In the genomic region with DNA sequence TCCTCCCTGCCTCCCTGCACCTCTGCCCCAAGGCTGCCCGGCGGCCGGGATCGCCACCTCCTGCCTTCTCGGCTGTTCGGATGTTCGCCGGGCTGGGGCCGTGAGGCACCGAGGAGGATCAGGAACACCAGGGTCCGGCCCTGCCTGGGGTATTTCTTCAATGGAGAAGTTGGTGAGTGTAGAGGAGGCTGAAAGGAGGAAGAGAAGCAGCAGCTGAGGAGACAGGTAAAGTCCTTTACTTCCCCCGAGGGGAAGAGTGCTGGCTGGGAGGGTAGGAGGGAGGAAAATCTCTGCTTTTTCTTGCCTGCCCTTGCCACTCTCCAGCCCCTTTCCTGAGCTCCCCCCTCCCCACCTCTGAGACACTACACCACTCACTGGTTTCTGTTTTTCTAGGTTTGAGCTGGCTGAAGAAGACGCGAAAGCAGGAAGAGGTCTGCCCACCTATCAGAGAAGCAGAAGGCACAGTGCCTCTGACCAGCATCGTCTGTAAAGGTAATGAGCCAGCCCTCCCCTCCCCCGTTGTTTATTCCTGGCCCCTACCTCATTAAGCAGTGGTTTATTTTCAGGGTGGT, we compare ENCODE assay signal across 8 cellular contexts. TPM values are rescaled to one million over a fixed set of nuclear protein-coding genes. Genes with fewer than 3 reads are reported as not detected.
DNase-seq lines count a peak whose midpoint lies in the region; ATAC-seq and TF ChIP-seq lines count a peak whose summit lies in the region.

No MANE protein-coding gene starts in this region.

- no peaks in the 10 kb centered on the region for H3K27me3 Mint-ChIP-seq in Calu3 (ENCODE audit: unreplicated experiment)
- no peaks in the 10 kb centered on the region for H3K27me3 Mint-ChIP-seq in mesothelial cell of epicardium (ENCODE audit: low read depth)

- H3K4me3 Mint-ChIP-seq in Calu3 (ENCODE audit: low read depth, unreplicated experiment), result no peak overlapping the region
- H3K4me3 Mint-ChIP-seq in mesothelial cell of epicardium, result no peak overlapping the region

- no peaks in the 10 kb centered on the region for H3K9me3 ChIP-seq in upper lobe of left lung

- intact Hi-C loops in Calu3 (cut with micrococcal nuclease; ENCODE audit: unreplicated experiment), result no loop called here

- H3K4me1 Mint-ChIP-seq in Calu3 (ENCODE audit: low read depth, unreplicated experiment) (peaks cover 32% of the 10 kb centered on the region), mesothelial cell of epicardium (peaks cover 15% of the 10 kb centered on the region)

- peaks cover 20 to 30% (median 29%) of the 10 kb centered on the region in 4 donors for H3K4me1 ChIP-seq in upper lobe of left lung

- H3K9me3 Mint-ChIP-seq in Calu3 (ENCODE audit: low read depth, unreplicated experiment), result no peaks in the 10 kb centered on the region
- H3K9me3 Mint-ChIP-seq in mesothelial cell of epicardium, result no peaks in the 10 kb centered on the region

- no peaks in the 10 kb centered on the region for H3K27me3 ChIP-seq in upper lobe of left lung

- DNase-seq in Calu3 (peak; percentile 68), SKM-1 treated with dmso at 0.1 percent for 144 hours (lab: John Stamatoyannopoulos, UW; ENCODE audit: unreplicated experiment) (peak; percentile 23), choroid plexus epithelial cell (ENCODE audit: low read depth) (peak; percentile 60), mesothelial cell of epicardium (ENCODE audit: low spot score in 2 of 2, unreplicated experiment in 2 of 2) (peak in 1 of 2 experiments; percentile 50), upper lobe of left lung (no peak), superior temporal gyrus (ENCODE audit: extremely low spot score) (no peak)

- H3K36me3 ChIP-seq in upper lobe of left lung, result peaks cover 0 to 7% (median 1%) of the 10 kb centered on the region in 4 donors

- ATAC-seq in GM19328 (IDR thresholded peaks at IDR 0.05; ENCODE audit: unreplicated experiment) (peak; percentile 27), HG03378 (IDR thresholded peaks at IDR 0.05; ENCODE audit: unreplicated experiment) (peak; percentile 32), upper lobe of left lung (ENCODE audit: low FRiP score in 2 of 2) (no peak)

- CTCF ChIA-PET in Calu3 (lab: Charles Lee), result interaction anchor here (0.7 to 1.4 kb wide), 6 partner anchors 30 to 404 kb away, joined by 3 to 4 read pairs (median 4); no protein-coding TSS in a partner anchor

- H3K36me3 Mint-ChIP-seq in Calu3 (ENCODE audit: insufficient read depth, unreplicated experiment) (peaks cover 18% of the 10 kb centered on the region), mesothelial cell of epicardium (peaks cover 10% of the 10 kb centered on the region)

- H3K27ac Mint-ChIP-seq in Calu3 (ENCODE audit: unreplicated experiment), result peak overlapping the region; percentile 93
- peak overlapping the region; percentile 91 for H3K27ac Mint-ChIP-seq in mesothelial cell of epicardium

- no TSS peak for BruUV-seq in Calu3 (replicated peaks; lab: Mats Ljungman, UMichigan)

- TF ChIP-seq POLR2A in upper lobe of left lung (IDR thresholded peaks at IDR 0.05), result peak in 1 of 4 donors; percentile 30

- H3K4me3 ChIP-seq in choroid plexus epithelial cell (ENCODE audit: low read depth, low read length), result peak overlapping the region; percentile 92
- H3K4me3 ChIP-seq in upper lobe of left lung, result peak overlapping the region; percentile 82 to 99 (median 93)

- 1 to 2% methylated on average over 16 of the region's 16 CpGs for WGBS in upper lobe of left lung, 2 donors

- no peak for TF ChIP-seq EP300 in upper lobe of left lung (IDR thresholded peaks at IDR 0.05)

- TF ChIP-seq CTCF in Calu3 (IDR thresholded peaks at IDR 0.05; ENCODE audit: unreplicated experiment) (no peak), choroid plexus epithelial cell (conservative IDR thresholded peaks at IDR 0.05; ENCODE audit: low read depth, low read length) (no peak), mesothelial cell of epicardium (IDR thresholded peaks at IDR 0.05; ENCODE audit: unreplicated experiment) (no peak), upper lobe of left lung (IDR thresholded peaks at IDR 0.05) (no peak)

- H3K27ac ChIP-seq in upper lobe of left lung, result peak overlapping the region; percentile 85 to 95 (median 90)

RNA-seq across cellular contexts. Expression of a gene that starts 0.5 kb away (rescaled TPM):
- total RNA-seq in Calu3 (2022) (19.4 and 23.0 TPM in 2 replicates), mesothelial cell of epicardium (14.4 to 16.0 TPM (median 15.5 TPM) in 3 replicates), upper lobe of left lung (10 to 100 TPM; 11.7 to 19.8 (median 14.2) TPM)

RNA-seq across cellular contexts. Expression of a gene that starts 0.9 kb away (rescaled TPM):
- total RNA-seq in Calu3 (2022) (25.0 and 25.2 TPM in 2 replicates), mesothelial cell of epicardium (13.1 to 17.0 TPM (median 14.8 TPM) in 3 replicates), upper lobe of left lung (10 to 100 TPM; 11.8 to 43.0 (median 18.2) TPM)

Comparison
In these comparisons a context has a peak if more than half of its experiments do, and no peak if none do; other contexts are left out.
1. DNase-seq: peak in Calu3 (single experiment), SKM-1 treated with dmso at 0.1 percent for 144 hours (single experiment) and choroid plexus epithelial cell (single experiment); none in upper lobe of left lung (0 of 2) and superior temporal gyrus (single experiment).
2. ATAC-seq: peak in GM19328 (single experiment) and HG03378 (single experiment); none in upper lobe of left lung (0 of 2).